ENCODE assay signal across 8 cellular contexts in genomic region chr9:124861342-124862229, GRCh38. TPM values are rescaled to one million over a fixed set of nuclear protein-coding genes. Genes with fewer than 3 reads are reported as not detected.
DNase-seq lines count a peak whose midpoint lies in the region; ATAC-seq and TF ChIP-seq lines count a peak whose summit lies in the region.

TSS of gene ARPC5L (plus strand) at chr9:124862130. CDS start at chr9:124869291, 7,161 bp downstream.
TSS of gene RPL35 (minus strand) at chr9:124861957. CDS start at chr9:124861912, 45 bp downstream.

- H2BK15ac ChIP-seq in neuronal stem cell (ENCODE audit: low read length), result peak within 1 kb of the TSS; percentile 58

- peak within 1 kb of the TSS; percentile 87 for H3K27ac Mint-ChIP-seq in HFFc6

- H3K27me3 Mint-ChIP-seq in HFFc6 (ENCODE audit: insufficient read depth), result no peaks in the 10 kb centered on the region; the same call in 1 of the 2 replicates

- H3K36me3 Mint-ChIP-seq in HFFc6 (ENCODE audit: low read depth), result peaks cover 32% of the 10 kb centered on the region

- H2BK120ac ChIP-seq in neuronal stem cell (ENCODE audit: low read depth, low read length), result no peak within 1 kb of the TSS

- H3K4me1 ChIP-seq in SJSA1 (replicated peaks) (peaks cover 19% of the 10 kb centered on the region), foreskin keratinocyte (peaks cover 18% of the 10 kb centered on the region), neuronal stem cell (ENCODE audit: control insufficient read depth in 2 of 2, insufficient read depth in 1 of 2, low read depth in 1 of 2, low read length in 2 of 2) (peaks cover 7 to 11% of the 10 kb centered on the region in 2 donors)

- peak; percentile 86 for ATAC-seq in foreskin keratinocyte

- H3K4me3 Mint-ChIP-seq in HFFc6, result peak within 1 kb of the TSS; percentile 88

- peak within 1 kb of the TSS; percentile 99 for H2AFZ ChIP-seq in neuronal stem cell (ENCODE audit: low read length)

- H4K91ac ChIP-seq in neuronal stem cell (ENCODE audit: low read depth, low read length, poor library complexity), result peak within 1 kb of the TSS; percentile 82

- peak within 1 kb of the TSS; percentile 91 for H3K27ac ChIP-seq in SJSA1
- H3K27ac ChIP-seq in foreskin keratinocyte, result peak within 1 kb of the TSS; percentile 89
- peak within 1 kb of the TSS; percentile 88 for H3K27ac ChIP-seq in neuronal stem cell (replicated peaks; ENCODE audit: low read length)

- no peaks in the 10 kb centered on the region for H3K9me3 Mint-ChIP-seq in HFFc6

- H3K36me3 ChIP-seq in GM06990 (ENCODE audit: control insufficient read depth, insufficient read depth, low read length) (peaks cover 35% of the 10 kb centered on the region), SJSA1 (peaks cover 52% of the 10 kb centered on the region), neuronal stem cell (replicated peaks in 1 of 2; ENCODE audit: control insufficient read depth in 2 of 2, insufficient read depth in 2 of 2, low read length in 2 of 2) (peaks cover 41 to 47% of the 10 kb centered on the region in 2 donors)

- peak within 1 kb of the TSS; percentile 99 for H2BK5ac ChIP-seq in neuronal stem cell (ENCODE audit: low read length)

- peaks cover 30% of the 10 kb centered on the region for H3K4me1 Mint-ChIP-seq in HFFc6 (ENCODE audit: low read depth)

- H3K14ac ChIP-seq in neuronal stem cell (ENCODE audit: low read length), result peak within 1 kb of the TSS; percentile 96

- WGBS in neuronal stem cell (ENCODE audit: extremely low coverage in 2 of 2, insufficient read length in 2 of 2, insufficient replicate concordance in 1 of 2), 2 donors, result no CpG with 5 or more reads among the region's 92 CpGs

- no peaks in the 10 kb centered on the region for H3K27me3 ChIP-seq in GM06990 (replicated peaks; ENCODE audit: control insufficient read depth, insufficient read depth, low read length)
- no peaks in the 10 kb centered on the region for H3K27me3 ChIP-seq in SJSA1 (replicated peaks)
- no peaks in the 10 kb centered on the region for H3K27me3 ChIP-seq in foreskin keratinocyte
- no peaks in the 10 kb centered on the region for H3K27me3 ChIP-seq in neuronal stem cell (ENCODE audit: control insufficient read depth in 3 of 3, insufficient read depth in 3 of 3, low read depth in 1 of 3, low read length in 3 of 3)

- H3K9ac ChIP-seq in neuronal stem cell (ENCODE audit: low read depth, low read length, poor library complexity), result peak within 1 kb of the TSS; percentile 99

- H3K4me3 ChIP-seq in GM06990 (replicated peaks; ENCODE audit: low read depth, low read length) (peak within 1 kb of the TSS; percentile 95), SJSA1 (peak within 1 kb of the TSS; percentile 90), neuronal stem cell (ENCODE audit: low read length in 2 of 2) (peak within 1 kb of the TSS; percentile 94 to 96)

- H3K18ac ChIP-seq in neuronal stem cell (ENCODE audit: low read length), result peak within 1 kb of the TSS; percentile 98

- DNase-seq in GM06990 (ENCODE audit: extremely low read depth, insufficient read length), result peak; percentile 98
- DNase-seq in HFFc6, result peak; percentile 88
- DNase-seq in MV-4-11 (lab: John Stamatoyannopoulos, UW), result peak; percentile 86
- DNase-seq in SJSA1 (ENCODE audit: low read depth in 1 of 2, low spot score in 2 of 2), result peak; percentile 92
- DNase-seq in activated naive CD4-positive, alpha-beta T cell (lab: John Stamatoyannopoulos, UW), result peak; percentile 88 to 95 (median 92)
- DNase-seq in foreskin keratinocyte, result peak; percentile 82 to 89
- peak; percentile 91 for DNase-seq in neuronal stem cell (ENCODE audit: low spot score)

- H3K23ac ChIP-seq in neuronal stem cell (ENCODE audit: low read depth, low read length, poor library complexity), result peak within 1 kb of the TSS; percentile 98

- H2AK5ac ChIP-seq in neuronal stem cell (ENCODE audit: low read depth, low read length), result peak within 1 kb of the TSS; percentile 99

- TF ChIP-seq CTCF in GM06990 (IDR thresholded peaks at IDR 0.05; ENCODE audit: insufficient read depth, low read length, poor library complexity, severe bottlenecking) (peak; percentile 22), HFFc6 (IDR thresholded peaks at IDR 0.05) (peak; percentile 69), foreskin keratinocyte (conservative IDR thresholded peaks at IDR 0.05) (peak; percentile 42), subcutaneous adipose tissue (IDR thresholded peaks at IDR 0.05; ENCODE audit: low read depth) (no peak)

- peak within 1 kb of the TSS; percentile 80 for H3K4me2 ChIP-seq in neuronal stem cell (ENCODE audit: insufficient read depth, low read length, poor library complexity, severe bottlenecking)

- H4K8ac ChIP-seq in neuronal stem cell (ENCODE audit: low read depth, low read length), result peak within 1 kb of the TSS; percentile 78

- peaks cover 12% of the 10 kb centered on the region for H3K79me1 ChIP-seq in neuronal stem cell (ENCODE audit: low read depth, low read length)

- peak within 1 kb of the TSS; percentile 89 for H2BK12ac ChIP-seq in neuronal stem cell (ENCODE audit: low read length)

- peak within 1 kb of the TSS; percentile 100 for H3K4ac ChIP-seq in neuronal stem cell (ENCODE audit: low read length)

- H3K9me3 ChIP-seq in SJSA1 (replicated peaks), result no peaks in the 10 kb centered on the region
- no peaks in the 10 kb centered on the region for H3K9me3 ChIP-seq in neuronal stem cell (replicated peaks in 1 of 2; ENCODE audit: control insufficient read depth in 2 of 2, insufficient read depth in 1 of 2, low read depth in 1 of 2, low read length in 2 of 2)

RNA-seq across cellular contexts. Expression of gene ARPC5L, which starts in this region (rescaled TPM):
- total RNA-seq in HFFc6 (2021; fragmentation: NEBNext Ultra II Directional; extraction: Animal tissue kit (Norgen Biotek cat#: 25700)), result 10 to 100 TPM; 39.0 to 55.9 (median 44.7) TPM
- 31.5 and 41.3 TPM in 2 replicates for total RNA-seq in SJSA1 (2014; rRNA removed; shearing (Covaris generic))
- total RNA-seq in foreskin keratinocyte (67.0 and 74.9 TPM in 2 replicates), subcutaneous adipose tissue (10 to 100 TPM; 13.8 to 29.2 (median 16.3) TPM)
- polyA plus RNA-seq in foreskin keratinocyte, result 128 and 129 TPM in 2 replicates
- polyA plus RNA-seq in neuronal stem cell (2013, experiment 1 of 2), result 31.9 TPM
- polyA plus RNA-seq in neuronal stem cell (2013, experiment 2 of 2), result 31.7 TPM

RNA-seq across cellular contexts. Expression of gene RPL35, which starts in this region (rescaled TPM):
- total RNA-seq in HFFc6 (2021; fragmentation: NEBNext Ultra II Directional; extraction: Animal tissue kit (Norgen Biotek cat#: 25700)), result 1,000 to 10,000 TPM; 1,470 to 1,706 (median 1,550) TPM
- 1,575 and 1,653 TPM in 2 replicates for total RNA-seq in SJSA1 (2014; rRNA removed; shearing (Covaris generic))
- 2,922 and 2,928 TPM in 2 replicates for total RNA-seq in foreskin keratinocyte
- polyA plus RNA-seq in foreskin keratinocyte, result 4,502 and 4,687 TPM in 2 replicates
- 6,578 TPM for polyA plus RNA-seq in neuronal stem cell (2013, experiment 1 of 2)
- polyA plus RNA-seq in neuronal stem cell (2013, experiment 2 of 2), result 6,505 TPM
- 1,000 to 10,000 TPM; 1,659 to 2,605 (median 2,251) TPM for total RNA-seq in subcutaneous adipose tissue

Comparison
In these comparisons a context has a peak if more than half of its experiments do, and no peak if none do; other contexts are left out.
1. Peak in every context shown above with its lines: DNase-seq, ATAC-seq, H3K4me3 ChIP-seq and H3K27ac ChIP-seq.